In the genomic region with DNA sequence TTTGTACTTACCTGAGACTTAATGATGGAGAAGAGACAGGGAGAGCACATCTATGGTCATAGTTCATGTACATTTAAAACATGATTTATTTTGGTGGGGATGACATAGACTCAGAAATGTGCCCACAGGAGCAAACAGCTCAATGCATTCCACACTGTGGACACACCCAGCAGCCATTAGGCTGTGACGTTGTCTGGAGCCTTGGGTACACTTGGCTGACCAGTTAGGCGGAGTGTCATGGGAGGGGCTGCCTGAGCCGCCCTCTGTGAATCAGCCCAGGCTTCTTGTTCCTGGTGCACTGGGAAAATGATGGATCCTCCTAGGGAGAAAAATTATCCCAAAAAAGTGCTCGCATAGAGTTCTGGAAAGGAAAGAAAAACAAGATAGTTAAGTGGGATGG, we compare ENCODE assay signal across 1 cellular context.
TF ChIP-seq lines count a peak whose summit lies in the region.

No MANE protein-coding gene starts in this region.

TF ChIP-seq in K562, 482 proteins besides CTCF, POLR2A, EP300 and RAD21 (continued from another document):
- TF ChIP-seq, protein P1, sequence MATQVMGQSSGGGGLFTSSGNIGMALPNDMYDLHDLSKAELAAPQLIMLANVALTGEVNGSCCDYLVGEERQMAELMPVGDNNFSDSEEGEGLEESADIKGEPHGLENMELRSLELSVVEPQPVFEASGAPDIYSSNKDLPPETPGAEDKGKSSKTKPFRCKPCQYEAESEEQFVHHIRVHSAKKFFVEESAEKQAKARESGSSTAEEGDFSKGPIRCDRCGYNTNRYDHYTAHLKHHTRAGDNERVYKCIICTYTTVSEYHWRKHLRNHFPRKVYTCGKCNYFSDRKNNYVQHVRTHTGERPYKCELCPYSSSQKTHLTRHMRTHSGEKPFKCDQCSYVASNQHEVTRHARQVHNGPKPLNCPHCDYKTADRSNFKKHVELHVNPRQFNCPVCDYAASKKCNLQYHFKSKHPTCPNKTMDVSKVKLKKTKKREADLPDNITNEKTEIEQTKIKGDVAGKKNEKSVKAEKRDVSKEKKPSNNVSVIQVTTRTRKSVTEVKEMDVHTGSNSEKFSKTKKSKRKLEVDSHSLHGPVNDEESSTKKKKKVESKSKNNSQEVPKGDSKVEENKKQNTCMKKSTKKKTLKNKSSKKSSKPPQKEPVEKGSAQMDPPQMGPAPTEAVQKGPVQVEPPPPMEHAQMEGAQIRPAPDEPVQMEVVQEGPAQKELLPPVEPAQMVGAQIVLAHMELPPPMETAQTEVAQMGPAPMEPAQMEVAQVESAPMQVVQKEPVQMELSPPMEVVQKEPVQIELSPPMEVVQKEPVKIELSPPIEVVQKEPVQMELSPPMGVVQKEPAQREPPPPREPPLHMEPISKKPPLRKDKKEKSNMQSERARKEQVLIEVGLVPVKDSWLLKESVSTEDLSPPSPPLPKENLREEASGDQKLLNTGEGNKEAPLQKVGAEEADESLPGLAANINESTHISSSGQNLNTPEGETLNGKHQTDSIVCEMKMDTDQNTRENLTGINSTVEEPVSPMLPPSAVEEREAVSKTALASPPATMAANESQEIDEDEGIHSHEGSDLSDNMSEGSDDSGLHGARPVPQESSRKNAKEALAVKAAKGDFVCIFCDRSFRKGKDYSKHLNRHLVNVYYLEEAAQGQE (CRISPR knock-in tag; IDR thresholded peaks at IDR 0.05; ENCODE audit: low read depth) = no peak
- TF ChIP-seq MYC (IDR thresholded peaks at IDR 0.05; ENCODE audit: low read depth, low read length) (no peak), MYC (CRISPR knock-in tag; IDR thresholded peaks at IDR 0.05; ENCODE audit: borderline replicate concordance, low read depth) (no peak), GTF2A2 (tag; IDR thresholded peaks at IDR 0.05) (no peak), MEF2A (IDR thresholded peaks at IDR 0.05; ENCODE audit: control insufficient read depth, low read depth, low read length) (no peak), KAT7 (CRISPR knock-in tag; IDR thresholded peaks at IDR 0.05; ENCODE audit: borderline replicate concordance) (no peak), HDAC2 (IDR thresholded peaks at IDR 0.05) (no peak), JUNB (CRISPR knock-in tag; conservative IDR thresholded peaks at IDR 0.05) (no peak), DIDO1 (tag; IDR thresholded peaks at IDR 0.05; ENCODE audit: low read depth) (no peak)
- TF ChIP-seq, protein P2, sequence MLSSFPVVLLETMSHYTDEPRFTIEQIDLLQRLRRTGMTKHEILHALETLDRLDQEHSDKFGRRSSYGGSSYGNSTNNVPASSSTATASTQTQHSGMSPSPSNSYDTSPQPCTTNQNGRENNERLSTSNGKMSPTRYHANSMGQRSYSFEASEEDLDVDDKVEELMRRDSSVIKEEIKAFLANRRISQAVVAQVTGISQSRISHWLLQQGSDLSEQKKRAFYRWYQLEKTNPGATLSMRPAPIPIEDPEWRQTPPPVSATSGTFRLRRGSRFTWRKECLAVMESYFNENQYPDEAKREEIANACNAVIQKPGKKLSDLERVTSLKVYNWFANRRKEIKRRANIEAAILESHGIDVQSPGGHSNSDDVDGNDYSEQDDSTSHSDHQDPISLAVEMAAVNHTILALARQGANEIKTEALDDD (IDR thresholded peaks at IDR 0.05) = no peak
- TF ChIP-seq, protein P3, sequence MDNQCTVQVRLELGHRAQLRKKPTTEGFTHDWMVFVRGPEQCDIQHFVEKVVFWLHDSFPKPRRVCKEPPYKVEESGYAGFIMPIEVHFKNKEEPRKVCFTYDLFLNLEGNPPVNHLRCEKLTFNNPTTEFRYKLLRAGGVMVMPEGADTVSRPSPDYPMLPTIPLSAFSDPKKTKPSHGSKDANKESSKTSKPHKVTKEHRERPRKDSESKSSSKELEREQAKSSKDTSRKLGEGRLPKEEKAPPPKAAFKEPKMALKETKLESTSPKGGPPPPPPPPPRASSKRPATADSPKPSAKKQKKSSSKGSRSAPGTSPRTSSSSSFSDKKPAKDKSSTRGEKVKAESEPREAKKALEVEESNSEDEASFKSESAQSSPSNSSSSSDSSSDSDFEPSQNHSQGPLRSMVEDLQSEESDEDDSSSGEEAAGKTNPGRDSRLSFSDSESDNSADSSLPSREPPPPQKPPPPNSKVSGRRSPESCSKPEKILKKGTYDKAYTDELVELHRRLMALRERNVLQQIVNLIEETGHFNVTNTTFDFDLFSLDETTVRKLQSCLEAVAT (IDR thresholded peaks at IDR 0.05) = no peak
